ENCODE assay signal across 19 cellular contexts in the genomic region with DNA sequence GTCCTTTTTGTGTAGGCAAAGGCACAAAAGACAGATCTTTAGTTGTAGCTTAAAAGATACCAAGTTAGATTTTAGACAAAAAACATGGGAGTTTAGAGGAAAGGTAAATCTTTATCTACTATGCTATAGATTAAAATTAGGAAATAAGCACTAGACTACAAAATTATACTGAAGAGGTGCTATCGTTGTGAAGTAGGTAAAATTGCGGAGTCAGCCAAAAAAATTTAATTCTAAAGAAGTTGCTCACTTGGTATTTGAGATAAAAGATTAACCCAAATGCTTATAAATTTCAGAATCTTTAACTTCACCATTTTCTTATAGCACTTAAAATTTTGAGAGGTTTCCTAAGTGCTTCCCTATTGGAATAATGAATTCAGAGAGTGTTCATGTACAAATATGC.
DNase-seq lines count a peak whose midpoint lies in the region; ATAC-seq and TF ChIP-seq lines count a peak whose summit lies in the region.
"Had no signal": no experiment of that assay in that cellular context is flagged by ENCODE, and none has a peak within 500 bp of the region (broad histone marks: within the 10 kb centered on the region; RNA-seq: fewer than 3 reads in every experiment).

No MANE protein-coding gene starts in this region.

- H3K9ac ChIP-seq in mammary epithelial cell (ENCODE audit: insufficient read depth, low read length), result no peak overlapping the region
- H3K9ac ChIP-seq in OCI-LY3 (ENCODE audit: low read length), result no peak overlapping the region

- dilution Hi-C loops in mammary epithelial cell (cut with HindIII; ENCODE audit: low sequenced_read_pairs), result no loop called here

- H3K79me2 ChIP-seq in mammary epithelial cell (ENCODE audit: insufficient read depth, low read length) (no peaks in the 10 kb centered on the region), OCI-LY3 (ENCODE audit: low read length) (no peaks in the 10 kb centered on the region)

- CTCF ChIA-PET in mammary epithelial cell (lab: Charles Lee; ENCODE audit: low non-redundant PET) (no interaction called here), MCF 10A (lab: Yijun Ruan, JAX) (no interaction called here)

- no peaks in the 10 kb centered on the region for H3K36me3 ChIP-seq in mammary epithelial cell (ENCODE audit: insufficient read depth, low read length)
- no peaks in the 10 kb centered on the region for H3K36me3 ChIP-seq in OCI-LY3 (replicated peaks; ENCODE audit: low read depth, low read length)
- H3K36me3 ChIP-seq: BE2C, SJCRH30 had no signal

- no peaks in the 10 kb centered on the region for H3K9me3 ChIP-seq in mammary epithelial cell (replicated peaks; ENCODE audit: insufficient read depth, low read length)
- H3K9me3 ChIP-seq in OCI-LY3 (ENCODE audit: insufficient read depth, low read length), result no peaks in the 10 kb centered on the region
- H3K9me3 ChIP-seq: BE2C, Caco-2, SJCRH30 had no signal

- DNase-seq in mammary epithelial cell (no peak), MCF 10A (ENCODE audit: unreplicated experiment) (no peak), Right ventricle myocardium inferior (ENCODE audit: missing footprints) (no peak), GM19238 (ENCODE audit: insufficient read length, low spot score) (no peak), NK-92 (lab: John Stamatoyannopoulos, UW; ENCODE audit: unreplicated experiment) (no peak)
- DNase-seq in stimulated activated naive B cell treated with anti-CD40 and anti-IgM and Interleukin-4, amounts not matched to agents 10 μg/mL and 1 μg/mL and 100 μg/mL, for 72 hours, result no peak
- DNase-seq: 8988T; BE2C; Caco-2; CD4-positive, alpha-beta T cell; H9; NCI-H1417; NCI-H187; NCI-H2107; NCI-H510A; NCI-H774; SJCRH30 had no signal

- no TSS peak for BruUV-seq in mammary epithelial cell (replicated peaks; lab: Mats Ljungman, UMichigan)
- BruUV-seq in MCF 10A (replicated peaks; lab: Mats Ljungman, UMichigan), result no TSS peak

- H3K36me3 Mint-ChIP-seq in MCF 10A (ENCODE audit: insufficient read depth, unreplicated experiment), result no peaks in the 10 kb centered on the region
- no peaks in the 10 kb centered on the region for H3K36me3 Mint-ChIP-seq in stimulated activated naive B cell treated with anti-CD40 and anti-IgM and Interleukin-4, amounts not matched to agents 10 μg/mL and 1 μg/mL and 100 μg/mL, for 72 hours

- H3K27ac ChIP-seq in mammary epithelial cell (ENCODE audit: insufficient read depth, low read depth, low read length) (no peak overlapping the region), OCI-LY3 (ENCODE audit: low read length) (no peak overlapping the region)
- H3K27ac ChIP-seq: SJCRH30 had no signal

- H3K27me3 Mint-ChIP-seq in MCF 10A (ENCODE audit: insufficient read depth, unreplicated experiment), result no peaks in the 10 kb centered on the region
- H3K27me3 Mint-ChIP-seq in stimulated activated naive B cell treated with anti-CD40 and anti-IgM and Interleukin-4, amounts not matched to agents 10 μg/mL and 1 μg/mL and 100 μg/mL, for 72 hours, result no peaks in the 10 kb centered on the region
- H3K27me3 Mint-ChIP-seq: CD4-positive, alpha-beta T cell had no signal

- ATAC-seq in HG03432 (IDR thresholded peaks at IDR 0.05; ENCODE audit: unreplicated experiment) (peak; percentile 28), Right ventricle myocardium inferior (no peak)
- ATAC-seq in stimulated activated naive B cell treated with anti-CD40 and anti-IgM and Interleukin-4, amounts not matched to agents 10 μg/mL and 1 μg/mL and 100 μg/mL, for 72 hours (replicated peaks), result no peak

- intact Hi-C loops in mammary epithelial cell (cut with micrococcal nuclease) (no loop called here), MCF 10A (cut with micrococcal nuclease) (no loop called here), Right ventricle myocardium inferior (cut with DNase I) (no loop called here)

- H3K4me3 ChIP-seq in mammary epithelial cell (replicated peaks in 1 of 3; ENCODE audit: insufficient read depth in 1 of 3, low read depth in 2 of 3, low read length in 3 of 3), result no peak overlapping the region
- H3K4me3 ChIP-seq in OCI-LY3 (ENCODE audit: low read length), result peak overlapping the region; percentile 43
- H3K4me3 ChIP-seq: SJCRH30 had no signal

- 79% methylated on average over 2 of the region's 2 CpGs for WGBS in mammary epithelial cell (ENCODE audit: low coverage, missing lambda C conversion rate)

- H3K4me3 Mint-ChIP-seq in MCF 10A (ENCODE audit: unreplicated experiment), result no peak overlapping the region
- H3K4me3 Mint-ChIP-seq in stimulated activated naive B cell treated with anti-CD40 and anti-IgM and Interleukin-4, amounts not matched to agents 10 μg/mL and 1 μg/mL and 100 μg/mL, for 72 hours, result no peak overlapping the region
- H3K4me3 Mint-ChIP-seq: CD4-positive, alpha-beta T cell; H9 had no signal

- H3K4me2 ChIP-seq in mammary epithelial cell (ENCODE audit: insufficient read depth, low read depth, low read length) (peak overlapping the region; percentile 31), OCI-LY3 (ENCODE audit: low read length) (peak overlapping the region; percentile 55)

- H3K27me3 ChIP-seq in mammary epithelial cell (ENCODE audit: insufficient read depth, low read length) (no peaks in the 10 kb centered on the region), OCI-LY3 (ENCODE audit: low read depth, low read length) (no peaks in the 10 kb centered on the region)
- H3K27me3 ChIP-seq: BE2C, SJCRH30 had no signal

- POLR2A ChIA-PET in MCF 10A (lab: Yijun Ruan, JAX), result no interaction called here

- H4K20me1 ChIP-seq in mammary epithelial cell (ENCODE audit: insufficient read depth, low read length) (no peaks in the 10 kb centered on the region), OCI-LY3 (ENCODE audit: insufficient read depth, low read length) (no peaks in the 10 kb centered on the region)

- no peaks in the 10 kb centered on the region for H3K4me1 Mint-ChIP-seq in MCF 10A (ENCODE audit: insufficient read depth, unreplicated experiment)
- H3K4me1 Mint-ChIP-seq in stimulated activated naive B cell treated with anti-CD40 and anti-IgM and Interleukin-4, amounts not matched to agents 10 μg/mL and 1 μg/mL and 100 μg/mL, for 72 hours, result peaks cover 2 to 6% of the 10 kb centered on the region in 2 donors

- H2AFZ ChIP-seq in mammary epithelial cell (ENCODE audit: low read depth, low read length) (peak overlapping the region; percentile 55), OCI-LY3 (ENCODE audit: low read depth, low read length) (peak overlapping the region; percentile 81)

- in situ Hi-C loops in mammary epithelial cell (cut with MboI; ENCODE audit: low sequenced_read_pairs in 2 of 2), result no loop called here

- TF ChIP-seq CTCF in mammary epithelial cell (conservative IDR thresholded peaks at IDR 0.05 in 1 of 2, IDR thresholded peaks at IDR 0.05 in 1 of 2; ENCODE audit: extremely low read depth in 1 of 2, insufficient read depth in 1 of 2, low read depth in 1 of 2, low read length in 2 of 2), result no peak
- no peak for TF ChIP-seq CTCF in MCF 10A (IDR thresholded peaks at IDR 0.05; ENCODE audit: unreplicated experiment)
- TF ChIP-seq CTCF in OCI-LY3 (IDR thresholded peaks at IDR 0.05; ENCODE audit: low read depth, low read length), result no peak

- H3K27ac Mint-ChIP-seq in MCF 10A (ENCODE audit: low read depth, unreplicated experiment), result no peak overlapping the region
- H3K27ac Mint-ChIP-seq in stimulated activated naive B cell treated with anti-CD40 and anti-IgM and Interleukin-4, amounts not matched to agents 10 μg/mL and 1 μg/mL and 100 μg/mL, for 72 hours, result peak overlapping the region; percentile 9
- H3K27ac Mint-ChIP-seq: CD4-positive, alpha-beta T cell; H9 had no signal

- H3K4me1 ChIP-seq in mammary epithelial cell (ENCODE audit: insufficient read depth, low read length) (no peaks in the 10 kb centered on the region), OCI-LY3 (ENCODE audit: low read length) (peaks cover 7% of the 10 kb centered on the region)
- H3K4me1 ChIP-seq: BE2C, Caco-2, SJCRH30 had no signal

- no peaks in the 10 kb centered on the region for H3K9me3 Mint-ChIP-seq in MCF 10A (ENCODE audit: unreplicated experiment)
- H3K9me3 Mint-ChIP-seq in stimulated activated naive B cell treated with anti-CD40 and anti-IgM and Interleukin-4, amounts not matched to agents 10 μg/mL and 1 μg/mL and 100 μg/mL, for 72 hours, result no peaks in the 10 kb centered on the region
- H3K9me3 Mint-ChIP-seq: H9 had no signal
